Comparison of ENCODE assay signal across 16 cellular contexts in the genomic region with DNA sequence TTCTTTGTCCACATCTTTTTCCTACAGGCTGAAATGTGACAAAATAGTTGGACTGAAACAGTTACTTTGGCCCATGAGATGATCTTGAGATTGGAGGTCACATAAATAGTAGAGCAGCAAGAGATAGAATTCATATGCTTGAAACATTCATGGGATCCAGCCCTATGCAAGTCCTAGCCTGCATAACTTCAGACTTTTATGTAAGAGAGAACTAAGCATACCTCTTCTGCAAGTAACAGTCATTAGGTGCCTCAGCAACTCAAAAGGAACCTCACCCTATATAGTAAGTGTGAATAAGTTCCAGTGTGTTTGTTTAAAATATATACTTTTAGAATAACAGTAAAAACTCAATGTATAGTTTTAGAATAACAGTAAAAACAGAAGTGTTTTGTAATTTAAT.
A peak's percentile ranks its signal among the peaks of the same experiment; 100 is the strongest.
DNase-seq lines count a peak whose midpoint lies in the region; ATAC-seq, FAIRE-seq and TF ChIP-seq lines count a peak whose summit lies in the region.
"Had no signal": no experiment of that assay in that cellular context is flagged by ENCODE, and none has a peak within 500 bp of the region (broad histone marks: within the 10 kb centered on the region; RNA-seq: fewer than 3 reads in every experiment).

No MANE protein-coding gene starts in this region.

- FAIRE-seq in bronchial epithelial cell (lab: Jason Lieb, UNC): no peak
- FAIRE-seq: GM12892 had no signal

- H3K27ac ChIP-seq in epithelial cell of prostate (peak overlapping the region; percentile 3), foreskin keratinocyte (no peak overlapping the region)

- no peaks in the 10 kb centered on the region for H3K36me3 ChIP-seq in bronchial epithelial cell (ENCODE audit: control insufficient read depth, insufficient read depth, low read length)

- peak; percentile 46 for ATAC-seq in foreskin keratinocyte
- ATAC-seq: GM23338, HCT116 had no signal

- H3K4me3 ChIP-seq in bronchial epithelial cell (ENCODE audit: low read depth, low read length): no peak overlapping the region
- H3K4me3 ChIP-seq: GM23338 had no signal

- no peaks in the 10 kb centered on the region for H3K27me3 ChIP-seq in bronchial epithelial cell (ENCODE audit: control insufficient read depth, insufficient read depth, low read length)
- H3K27me3 ChIP-seq in foreskin keratinocyte: no peaks in the 10 kb centered on the region

- no peak for TF ChIP-seq CTCF in bronchial epithelial cell (IDR thresholded peaks at IDR 0.05; ENCODE audit: insufficient read depth, low read length, severe bottlenecking)
- no peak for TF ChIP-seq CTCF in foreskin keratinocyte (conservative IDR thresholded peaks at IDR 0.05)

- no peaks in the 10 kb centered on the region for H3K4me1 ChIP-seq in foreskin keratinocyte

- DNase-seq in bronchial epithelial cell (ENCODE audit: low read depth) (peak; percentile 81), epithelial cell of prostate (ENCODE audit: low read depth, low spot score) (peak; percentile 22), foreskin keratinocyte (peak; percentile 42 to 74), NCI-H1048 (lab: John Stamatoyannopoulos, UW) (no peak), NCI-H187 treated with DMSO at 0.1 percent for 48 hours (lab: John Stamatoyannopoulos, UW) (no peak), GF-D8 (lab: John Stamatoyannopoulos, UW) (no peak)
- DNase-seq: C1 segment of cervical spinal cord; Calu3; CD4-positive, alpha-beta memory T cell; COR-L47; DMS53; DMS79 treated with DMSO at 0.1 percent for 48 hours; H9 had no signal

Comparison
In these comparisons a context has a peak if more than half of its experiments do, and no peak if none do; other contexts are left out.
1. DNase-seq: peak in bronchial epithelial cell (single experiment), epithelial cell of prostate (single experiment) and foreskin keratinocyte (2 of 2); none in NCI-H1048 (single experiment), NCI-H187 treated with DMSO at 0.1 percent for 48 hours (single experiment) and GF-D8 (single experiment).